ENCODE assay signal across 23 cellular contexts in genomic region chr7:37550426-37550825, GRCh38.
A peak's percentile ranks its signal among the peaks of the same experiment; 100 is the strongest.
DNase-seq lines count a peak whose midpoint lies in the region; TF ChIP-seq lines count a peak whose summit lies in the region.
"Had no signal": no experiment of that assay in that cellular context is flagged by ENCODE, and none has a peak within 500 bp of the region (broad histone marks: within the 10 kb centered on the region; RNA-seq: fewer than 3 reads in every experiment).

No MANE protein-coding gene starts in this region.

- no peaks in the 10 kb centered on the region for H3K27me3 ChIP-seq in Loucy (ENCODE audit: insufficient read depth, low read length, poor library complexity, severe bottlenecking)
- H3K27me3 ChIP-seq in esophagus muscularis mucosa: no peaks in the 10 kb centered on the region
- H3K27me3 ChIP-seq in spleen (replicated peaks in 1 of 7): no peaks in the 10 kb centered on the region
- H3K27me3 ChIP-seq in mesendoderm (ENCODE audit: insufficient read depth, low read length, poor library complexity): no peaks in the 10 kb centered on the region
- H3K27me3 ChIP-seq: BE2C; BLaER1 treated with 17β-estradiol and CSF1 and Interleukin-3, amounts not matched to agents 10 nM and 100 nM had no signal

- no peak overlapping the region for H3K4ac ChIP-seq in mesendoderm (ENCODE audit: low read depth, low read length)

- no peak for TF ChIP-seq CTCF in Loucy (conservative IDR thresholded peaks at IDR 0.05; ENCODE audit: low read length)
- TF ChIP-seq CTCF in esophagus muscularis mucosa (IDR thresholded peaks at IDR 0.05): no peak
- no peak for TF ChIP-seq CTCF in spleen (IDR thresholded peaks at IDR 0.05 in 8 of 11, conservative IDR thresholded peaks at IDR 0.05 in 3 of 11)

- H2BK120ac ChIP-seq in mesendoderm (ENCODE audit: low read depth, low read length): no peak overlapping the region

- no peak for TF ChIP-seq EP300 in esophagus muscularis mucosa (IDR thresholded peaks at IDR 0.05)

- WGBS in esophagus muscularis mucosa: 49% methylated on average over 3 of the region's 3 CpGs
- 9 to 21% (median 11%) methylated on average over 3 of the region's 3 CpGs for WGBS in spleen, 5 donors
- no CpG with 5 or more reads among the region's 3 CpGs for WGBS in mesendoderm (ENCODE audit: extremely low coverage, insufficient coverage, low lambda C conversion rate)

- H3K79me2 ChIP-seq in Loucy (ENCODE audit: insufficient read depth, low read length) (no peaks in the 10 kb centered on the region), mesendoderm (ENCODE audit: control insufficient read depth, insufficient read depth, low read length) (no peaks in the 10 kb centered on the region)

- H3K56ac ChIP-seq in mesendoderm (ENCODE audit: low read length): no peak overlapping the region

- H3K23ac ChIP-seq in mesendoderm (ENCODE audit: low read length): no peak overlapping the region

- no peak overlapping the region for H4K5ac ChIP-seq in mesendoderm (ENCODE audit: low read length)

- no peak overlapping the region for H2BK5ac ChIP-seq in mesendoderm (ENCODE audit: low read length)

- no peak overlapping the region for H2AK5ac ChIP-seq in mesendoderm (ENCODE audit: low read length)

- H3K27ac ChIP-seq in esophagus muscularis mucosa (replicated peaks in 1 of 4): no peak overlapping the region
- H3K27ac ChIP-seq in spleen: peak overlapping the region in 6 of 8 donors; percentile 2 to 77 (median 58)
- H3K27ac ChIP-seq in mesendoderm (ENCODE audit: low read depth, low read length): no peak overlapping the region
- H3K27ac ChIP-seq: A549; BLaER1 treated with 17β-estradiol and CSF1 and Interleukin-3, amounts not matched to agents 10 nM and 100 nM; GM23248 had no signal

- DNase-seq in CMK (ENCODE audit: low read depth) (peak; percentile 15), esophagus muscularis mucosa (ENCODE audit: extremely low spot score) (peak; percentile 90), spleen (no peak), RKO (ENCODE audit: low spot score) (no peak), mesendoderm (no peak), NOMO-1 (lab: John Stamatoyannopoulos, UW; ENCODE audit: unreplicated experiment in 2 of 2) (no peak)
- DNase-seq: 8988T; ACHN; AML-193; BE2C; Calu3; CD4-positive, alpha-beta T cell; CD8-positive, alpha-beta memory T cell; COR-L47; DMS53; DMS79 treated with DMSO at 0.1 percent for 48 hours; GF-D8; GM23248; H7; HCEC 1CT had no signal

- no peaks in the 10 kb centered on the region for H3K9me3 ChIP-seq in Loucy (ENCODE audit: insufficient read depth, low read depth, low read length)
- H3K9me3 ChIP-seq in esophagus muscularis mucosa: peaks cover 0 to 3% (median 0%) of the 10 kb centered on the region in 4 donors
- H3K9me3 ChIP-seq in spleen: peaks cover 0 to 4% (median 2%) of the 10 kb centered on the region in 8 donors
- H3K9me3 ChIP-seq: A549, BE2C had no signal

- H3K79me1 ChIP-seq in mesendoderm (ENCODE audit: low read length): no peaks in the 10 kb centered on the region

- peak overlapping the region; percentile 56 for H3K4me2 ChIP-seq in Loucy (ENCODE audit: low read depth, low read length, poor library complexity, severe bottlenecking)
- no peak overlapping the region for H3K4me2 ChIP-seq in mesendoderm (ENCODE audit: low read length)
- H3K4me2 ChIP-seq: A549; BLaER1 treated with 17β-estradiol and CSF1 and Interleukin-3, amounts not matched to agents 10 nM and 100 nM had no signal

- no peak overlapping the region for H2AFZ ChIP-seq in Loucy (ENCODE audit: low read length)
- H2AFZ ChIP-seq: GM23248 had no signal

- H3K18ac ChIP-seq in mesendoderm (ENCODE audit: low read length): no peak overlapping the region

- H2BK15ac ChIP-seq in mesendoderm (replicated peaks; ENCODE audit: low read depth): no peak overlapping the region

- intact Hi-C loops in esophagus muscularis mucosa (cut with DNase I): no loop called here
- intact Hi-C loops in spleen (cut with DNase I; ENCODE audit: low total_unique reads): no loop called here

- no peaks in the 10 kb centered on the region for H3K36me3 ChIP-seq in Loucy (ENCODE audit: insufficient read depth, low read length)
- no peaks in the 10 kb centered on the region for H3K36me3 ChIP-seq in esophagus muscularis mucosa
- H3K36me3 ChIP-seq in spleen: no peaks in the 10 kb centered on the region
- no peaks in the 10 kb centered on the region for H3K36me3 ChIP-seq in mesendoderm (ENCODE audit: control insufficient read depth, insufficient read depth, low read length)
- H3K36me3 ChIP-seq: BE2C; BLaER1 treated with 17β-estradiol and CSF1 and Interleukin-3, amounts not matched to agents 10 nM and 100 nM had no signal

- H3K9ac ChIP-seq in Loucy (ENCODE audit: low read depth, low read length, poor library complexity, severe bottlenecking) (no peak overlapping the region), mesendoderm (ENCODE audit: low read length) (no peak overlapping the region)
- H3K9ac ChIP-seq: BLaER1 treated with 17β-estradiol and CSF1 and Interleukin-3, amounts not matched to agents 10 nM and 100 nM; GM23248 had no signal

- H3F3A ChIP-seq in Loucy (ENCODE audit: low read depth): no peaks in the 10 kb centered on the region

- no peaks in the 10 kb centered on the region for H4K20me1 ChIP-seq in Loucy (ENCODE audit: insufficient read depth, low read length, poor library complexity, severe bottlenecking)
- H4K20me1 ChIP-seq: BLaER1 treated with 17β-estradiol and CSF1 and Interleukin-3, amounts not matched to agents 10 nM and 100 nM had no signal

- TF ChIP-seq POLR2A in esophagus muscularis mucosa (IDR thresholded peaks at IDR 0.05; ENCODE audit: low read depth): no peak
- no peak for TF ChIP-seq POLR2A in spleen (IDR thresholded peaks at IDR 0.05)

- H4K8ac ChIP-seq in mesendoderm (ENCODE audit: low read depth, low read length): no peak overlapping the region

- H3K9me2 ChIP-seq in Loucy (replicated peaks; ENCODE audit: low read depth, low read length): no peaks in the 10 kb centered on the region

- H3K4me3 ChIP-seq in Loucy (ENCODE audit: low read length, poor library complexity, severe bottlenecking) (no peak overlapping the region), esophagus muscularis mucosa (no peak overlapping the region), spleen (no peak overlapping the region), mesendoderm (ENCODE audit: low read length) (no peak overlapping the region)
- H3K4me3 ChIP-seq: A549; BLaER1 treated with 17β-estradiol and CSF1 and Interleukin-3, amounts not matched to agents 10 nM and 100 nM; GM23248 had no signal

- H3K4me1 ChIP-seq in Loucy (ENCODE audit: insufficient read depth, low read length, poor library complexity, severe bottlenecking) (peaks cover 56% of the 10 kb centered on the region), esophagus muscularis mucosa (no peaks in the 10 kb centered on the region), spleen (peaks cover 2 to 36% (median 17%) of the 10 kb centered on the region in 6 donors), mesendoderm (ENCODE audit: control insufficient read depth, low read depth, low read length) (peaks cover 10% of the 10 kb centered on the region)
- H3K4me1 ChIP-seq: A549, BE2C had no signal

Comparison
In these comparisons a context has a peak if more than half of its experiments do, and no peak if none do; other contexts are left out.
1. DNase-seq: peak in CMK (single experiment) and esophagus muscularis mucosa (single experiment); none in spleen (single experiment), RKO (single experiment), mesendoderm (single experiment) and NOMO-1 (0 of 2).
2. H3K27ac ChIP-seq: peak in spleen (6 of 8); none in esophagus muscularis mucosa (0 of 4) and mesendoderm (single experiment).